1 cellular context compared by ENCODE assay signal in genomic region chr7:99551329-99551728, GRCh38.
TF ChIP-seq lines count a peak whose summit lies in the region.

No MANE protein-coding gene starts in this region.

TF ChIP-seq in SK-N-SH, 30 proteins besides CTCF, POLR2A, EP300 and RAD21 (continued from another document):
- TF ChIP-seq REST (IDR thresholded peaks at IDR 0.05; ENCODE audit: low read depth, low read length) (no peak), NFIC (IDR thresholded peaks at IDR 0.05; ENCODE audit: borderline replicate concordance) (no peak), CHD2 (IDR thresholded peaks at IDR 0.05; ENCODE audit: low read length, partially characterized antibody) (no peak), TCF12 (IDR thresholded peaks at IDR 0.05) (no peak), FOXM1 (IDR thresholded peaks at IDR 0.05; ENCODE audit: low read depth) (no peak), RCOR1 (IDR thresholded peaks at IDR 0.05; ENCODE audit: low read length) (no peak), ZBTB33 (IDR thresholded peaks at IDR 0.05; ENCODE audit: borderline replicate concordance, low read depth) (no peak), MAX (IDR thresholded peaks at IDR 0.05; ENCODE audit: low read depth) (no peak; the same call in 1 of the 2 replicates), MEF2A (IDR thresholded peaks at IDR 0.05; ENCODE audit: borderline replicate concordance, low read depth) (no peak), POLR2AphosphoS5 (IDR thresholded peaks at IDR 0.05; ENCODE audit: low read depth, low read length) (no peak), ELF1 (IDR thresholded peaks at IDR 0.05) (no peak)
